1 cellular context compared by ENCODE assay signal in genomic region chr13:30181856-30182651, GRCh38.
A peak's percentile ranks its signal among the peaks of the same experiment; 100 is the strongest.
TF ChIP-seq lines count a peak whose summit lies in the region.

No MANE protein-coding gene starts in this region.

TF ChIP-seq in GM23338, 12 proteins besides CTCF, POLR2A, EP300 and RAD21 (continued from another document):
- TF ChIP-seq ZNF462 (CRISPR knock-in tag; IDR thresholded peaks at IDR 0.05) (0 out of 2 replicates have a peak, but pooled peaks have one; percentile 8), EZH2 (IDR thresholded peaks at IDR 0.05; ENCODE audit: low read depth, unreplicated experiment) (no peak), JUNB (IDR thresholded peaks at IDR 0.05; ENCODE audit: unreplicated experiment) (no peak), STAT1 (IDR thresholded peaks at IDR 0.05; ENCODE audit: unreplicated experiment) (no peak), NANOG (IDR thresholded peaks at IDR 0.05; ENCODE audit: borderline replicate concordance) (no peak), EZH2phosphoT487 (IDR thresholded peaks at IDR 0.05; ENCODE audit: unreplicated experiment) (no peak)
TF ChIP-seq in GM23338: peak in this region for 2.
